ENCODE assay signal across 10 cellular contexts in genomic region chr14:89349196-89350008, GRCh38.
A peak's percentile ranks its signal among the peaks of the same experiment; 100 is the strongest.
DNase-seq lines count a peak whose midpoint lies in the region; ATAC-seq, FAIRE-seq and TF ChIP-seq lines count a peak whose summit lies in the region.
"Had no signal": no experiment of that assay in that cellular context is flagged by ENCODE, and none has a peak within 500 bp of the region (broad histone marks: within the 10 kb centered on the region; RNA-seq: fewer than 3 reads in every experiment).

No MANE protein-coding gene starts in this region.

- peaks cover 6% of the 10 kb centered on the region for H3K27me3 Mint-ChIP-seq in endothelial cell (ENCODE audit: unreplicated experiment)

- H3K9ac ChIP-seq in HUES6 (ENCODE audit: low read length) = no peak overlapping the region

- ATAC-seq in pancreas (peak; percentile 27 to 80 (median 78)), GM18870 (IDR thresholded peaks at IDR 0.05; ENCODE audit: unreplicated experiment) (no peak), GM21576 (IDR thresholded peaks at IDR 0.05; ENCODE audit: unreplicated experiment) (no peak)

- H3K9me3 ChIP-seq in HUES6 (ENCODE audit: control insufficient read depth, insufficient read depth, low read depth, low read length) = no peaks in the 10 kb centered on the region; the same call in 1 of the 2 replicates
- no peaks in the 10 kb centered on the region for H3K9me3 ChIP-seq in pancreas

- H3K9me3 Mint-ChIP-seq in endothelial cell (ENCODE audit: unreplicated experiment) = no peaks in the 10 kb centered on the region

- DNase-seq in NCI-H446 treated with DMSO at 0.1 percent for 48 hours (lab: John Stamatoyannopoulos, UW) (peak; percentile 66), endothelial cell (ENCODE audit: low spot score) (peak; percentile 19), pancreas (peak in 5 of 6 donors; percentile 55 to 82 (median 69)), lower leg skin (ENCODE audit: low spot score in 2 of 2) (no peak)
- no peak for DNase-seq in stimulated activated CD8-positive, alpha-beta memory T cell treated with anti-CD3 and anti-CD28 coated beads, Interleukin-4, amount 100 ng/mL, for 48 hours

- H3K27ac Mint-ChIP-seq in endothelial cell (ENCODE audit: unreplicated experiment) = no peak overlapping the region

- no peak for FAIRE-seq in pancreas (lab: Jason Lieb, UNC)
- FAIRE-seq: endothelial cell of umbilical vein had no signal

- H3K4me1 ChIP-seq in HUES6 (ENCODE audit: control insufficient read depth, insufficient read depth, low read length) (peaks cover 48% of the 10 kb centered on the region), pancreas (peaks cover 12 to 34% (median 26%) of the 10 kb centered on the region in 3 donors)

- no peaks in the 10 kb centered on the region for H3K27me3 ChIP-seq in HUES6 (ENCODE audit: control insufficient read depth, insufficient read depth, low read length)
- no peaks in the 10 kb centered on the region for H3K27me3 ChIP-seq in pancreas

- intact Hi-C loops in pancreas (cut with DNase I) = no loop called here
- intact Hi-C loops in lower leg skin (cut with DNase I; ENCODE audit: low total_unique reads) = no loop called here

- WGBS in pancreas, 2 donors = 72 to 79% methylated on average over 8 of the region's 8 CpGs
- 84 to 91% methylated on average over 8 of the region's 8 CpGs for WGBS in lower leg skin, 2 donors

- peak overlapping the region; percentile 56; the same call in 1 of the 2 replicates for H3K27ac ChIP-seq in HUES6 (ENCODE audit: low read depth, low read length)
- no peak overlapping the region for H3K27ac ChIP-seq in pancreas
- H3K27ac ChIP-seq: SK-N-MC had no signal

- H3K4me3 ChIP-seq in HUES6 (ENCODE audit: low read depth, low read length) (no peak overlapping the region), pancreas (no peak overlapping the region), lower leg skin (ENCODE audit: low read depth, poor library complexity, severe bottlenecking) (no peak overlapping the region)
- H3K4me3 ChIP-seq: SK-N-MC had no signal

- peaks cover 37% of the 10 kb centered on the region for H3K4me1 Mint-ChIP-seq in endothelial cell (ENCODE audit: unreplicated experiment)

- H3K4me3 Mint-ChIP-seq in endothelial cell (ENCODE audit: unreplicated experiment) = peak overlapping the region; percentile 34

- TF ChIP-seq CTCF in endothelial cell (IDR thresholded peaks at IDR 0.05; ENCODE audit: unreplicated experiment) (no peak), pancreas (IDR thresholded peaks at IDR 0.05) (no peak), lower leg skin (IDR thresholded peaks at IDR 0.05) (no peak)

- peaks cover 32% of the 10 kb centered on the region for H3K36me3 Mint-ChIP-seq in endothelial cell (ENCODE audit: low read depth, unreplicated experiment)

- no peak for TF ChIP-seq POLR2A in lower leg skin (IDR thresholded peaks at IDR 0.05)

- peaks cover 48% of the 10 kb centered on the region for H3K36me3 ChIP-seq in HUES6 (ENCODE audit: control insufficient read depth, insufficient read depth, low read length)
- H3K36me3 ChIP-seq in pancreas = no peaks in the 10 kb centered on the region

Comparison
In these comparisons a context has a peak if more than half of its experiments do, and no peak if none do; other contexts are left out.
1. DNase-seq: peak in NCI-H446 treated with DMSO at 0.1 percent for 48 hours (single experiment), endothelial cell (single experiment) and pancreas (5 of 6); none in lower leg skin (0 of 2) and stimulated activated CD8-positive, alpha-beta memory T cell treated with anti-CD3 and anti-CD28 coated beads, Interleukin-4, amount 100 ng/mL, for 48 hours (single experiment).
2. ATAC-seq: peak in pancreas (4 of 4); none in GM18870 (single experiment) and GM21576 (single experiment).